ENCODE assay signal across 23 cellular contexts in genomic region chr7:4078580-4078979, GRCh38.
"Had no signal": no experiment of that assay in that cellular context is flagged by ENCODE, and none has a peak within 500 bp of the region (broad histone marks: within the 10 kb centered on the region; RNA-seq: fewer than 3 reads in every experiment).

No MANE protein-coding gene starts in this region.

- H3K4me3 Mint-ChIP-seq: dendritic cell treated with granulocyte-macrophage colony-stimulating factor and Interleukin-4, amounts not matched to agents 40 ng/mL and 50 ng/mL, for 4 days; effector memory CD8-positive, alpha-beta T cell; endodermal cell; mesothelial cell of epicardium had no signal

- H3K27ac Mint-ChIP-seq: dendritic cell treated with granulocyte-macrophage colony-stimulating factor and Interleukin-4, amounts not matched to agents 40 ng/mL and 50 ng/mL, for 4 days; effector memory CD8-positive, alpha-beta T cell; endodermal cell; mesothelial cell of epicardium had no signal

- H3K4me1 Mint-ChIP-seq: mesothelial cell of epicardium had no signal

- ATAC-seq: effector memory CD8-positive, alpha-beta T cell; esophagus mucosa; gastrocnemius medialis; heart right ventricle; left cardiac atrium; left lung; left ventricle myocardium superior; lower lobe of right lung; mucosa of descending colon had no signal

- H3K27me3 Mint-ChIP-seq: dendritic cell treated with granulocyte-macrophage colony-stimulating factor and Interleukin-4, amounts not matched to agents 40 ng/mL and 50 ng/mL, for 4 days had no signal

- H3K9me3 Mint-ChIP-seq: effector memory CD8-positive, alpha-beta T cell had no signal

- DNase-seq: cerebellar nuclear complex; colonic mucosa; cortex of kidney; effector CD8-positive, alpha-beta T cell; effector memory CD8-positive, alpha-beta T cell; erythroblast; esophagus squamous epithelium; foreskin fibroblast; foreskin melanocyte; gastrocnemius medialis; glutamatergic neuron; heart right ventricle; hippocampal formation; left cardiac atrium; left lung; left ventricle myocardium superior; lower lobe of right lung; mesenchymal stem cell; mucosa of descending colon had no signal
